ENCODE assay signal across 1 cellular context in genomic region chr2:70901235-70902066, GRCh38.
TF ChIP-seq lines count a peak whose summit lies in the region.

No MANE protein-coding gene starts in this region.

TF ChIP-seq in H1, 55 proteins besides CTCF, POLR2A, EP300 and RAD21 (continued from another document):
- no peak for TF ChIP-seq FOSL1 (IDR thresholded peaks at IDR 0.05; ENCODE audit: insufficient read depth, low read depth, low read length)
- no peak for TF ChIP-seq JUN (IDR thresholded peaks at IDR 0.05; ENCODE audit: low read depth, low read length)
- TF ChIP-seq, protein P1, sequence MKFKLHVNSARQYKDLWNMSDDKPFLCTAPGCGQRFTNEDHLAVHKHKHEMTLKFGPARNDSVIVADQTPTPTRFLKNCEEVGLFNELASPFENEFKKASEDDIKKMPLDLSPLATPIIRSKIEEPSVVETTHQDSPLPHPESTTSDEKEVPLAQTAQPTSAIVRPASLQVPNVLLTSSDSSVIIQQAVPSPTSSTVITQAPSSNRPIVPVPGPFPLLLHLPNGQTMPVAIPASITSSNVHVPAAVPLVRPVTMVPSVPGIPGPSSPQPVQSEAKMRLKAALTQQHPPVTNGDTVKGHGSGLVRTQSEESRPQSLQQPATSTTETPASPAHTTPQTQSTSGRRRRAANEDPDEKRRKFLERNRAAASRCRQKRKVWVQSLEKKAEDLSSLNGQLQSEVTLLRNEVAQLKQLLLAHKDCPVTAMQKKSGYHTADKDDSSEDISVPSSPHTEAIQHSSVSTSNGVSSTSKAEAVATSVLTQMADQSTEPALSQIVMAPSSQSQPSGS (IDR thresholded peaks at IDR 0.05; ENCODE audit: low read length), result no peak
- TF ChIP-seq CBX8 (IDR thresholded peaks at IDR 0.05; ENCODE audit: borderline replicate concordance, low read depth, low read length), result peak; percentile 71; the same call in 1 of the 2 replicates
- TF ChIP-seq NRF1 (IDR thresholded peaks at IDR 0.05; ENCODE audit: low read depth, low read length), result no peak
- TF ChIP-seq POLR2AphosphoS5 (IDR thresholded peaks at IDR 0.05; ENCODE audit: low read depth, low read length), result no peak
- no peak for TF ChIP-seq TCF12 (IDR thresholded peaks at IDR 0.05; ENCODE audit: low read depth, low read length)
- TF ChIP-seq SIRT6 (IDR thresholded peaks at IDR 0.05; ENCODE audit: low read length), result no peak
- TF ChIP-seq TAF1 (IDR thresholded peaks at IDR 0.05; ENCODE audit: low read depth, low read length), result no peak
- TF ChIP-seq SIN3A (conservative IDR thresholded peaks at IDR 0.05 in 1 of 2, IDR thresholded peaks at IDR 0.05 in 1 of 2; ENCODE audit: low read depth in 1 of 2, low read length in 2 of 2), result no peak
- no peak for TF ChIP-seq TEAD4 (IDR thresholded peaks at IDR 0.05; ENCODE audit: low read depth, low read length)
- no peak for TF ChIP-seq ZNF274 (IDR thresholded peaks at IDR 0.05; ENCODE audit: borderline replicate concordance, extremely low read depth, low read length)
- TF ChIP-seq ASH2L (IDR thresholded peaks at IDR 0.05; ENCODE audit: low read length), result peak; percentile 28
- no peak for TF ChIP-seq PHF8 (conservative IDR thresholded peaks at IDR 0.05; ENCODE audit: low read depth, low read length)
- TF ChIP-seq, protein P2, sequence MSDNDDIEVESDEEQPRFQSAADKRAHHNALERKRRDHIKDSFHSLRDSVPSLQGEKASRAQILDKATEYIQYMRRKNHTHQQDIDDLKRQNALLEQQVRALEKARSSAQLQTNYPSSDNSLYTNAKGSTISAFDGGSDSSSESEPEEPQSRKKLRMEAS (IDR thresholded peaks at IDR 0.05), result no peak
- TF ChIP-seq GTF2F1 (IDR thresholded peaks at IDR 0.05; ENCODE audit: borderline replicate concordance, low read depth, low read length), result no peak
- no peak for TF ChIP-seq SIX5 (IDR thresholded peaks at IDR 0.05; ENCODE audit: low read depth, low read length)
- no peak for TF ChIP-seq SP1 (IDR thresholded peaks at IDR 0.05; ENCODE audit: low read depth, low read length)
- peak; percentile 78 for TF ChIP-seq YY1 (IDR thresholded peaks at IDR 0.05; ENCODE audit: low read depth, low read length)
- no peak for TF ChIP-seq RFX5 (IDR thresholded peaks at IDR 0.05; ENCODE audit: borderline replicate concordance, low read depth, low read length)
- no peak for TF ChIP-seq NANOG (IDR thresholded peaks at IDR 0.05; ENCODE audit: insufficient read depth, low read depth, low read length, poor library complexity, severe bottlenecking)
- TF ChIP-seq KDM5A (IDR thresholded peaks at IDR 0.05; ENCODE audit: low read length), result no peak
- TF ChIP-seq BRCA1 (IDR thresholded peaks at IDR 0.05; ENCODE audit: low read depth, low read length), result no peak
- TF ChIP-seq SP2 (IDR thresholded peaks at IDR 0.05; ENCODE audit: low read length), result no peak
- TF ChIP-seq ATF3 (IDR thresholded peaks at IDR 0.05; ENCODE audit: insufficient read depth, low read depth, low read length), result no peak
- peak; percentile 86; the same call in 1 of the 2 replicates for TF ChIP-seq EGR1 (IDR thresholded peaks at IDR 0.05; ENCODE audit: borderline replicate concordance, low read depth, low read length)
- no peak for TF ChIP-seq SAP30 (IDR thresholded peaks at IDR 0.05; ENCODE audit: insufficient read depth, insufficient replicate concordance, low read length)
- TF ChIP-seq, protein P3, sequence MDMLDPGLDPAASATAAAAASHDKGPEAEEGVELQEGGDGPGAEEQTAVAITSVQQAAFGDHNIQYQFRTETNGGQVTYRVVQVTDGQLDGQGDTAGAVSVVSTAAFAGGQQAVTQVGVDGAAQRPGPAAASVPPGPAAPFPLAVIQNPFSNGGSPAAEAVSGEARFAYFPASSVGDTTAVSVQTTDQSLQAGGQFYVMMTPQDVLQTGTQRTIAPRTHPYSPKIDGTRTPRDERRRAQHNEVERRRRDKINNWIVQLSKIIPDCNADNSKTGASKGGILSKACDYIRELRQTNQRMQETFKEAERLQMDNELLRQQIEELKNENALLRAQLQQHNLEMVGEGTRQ (IDR thresholded peaks at IDR 0.05; ENCODE audit: low read length), result no peak
- no peak for TF ChIP-seq KDM1A (IDR thresholded peaks at IDR 0.05; ENCODE audit: borderline replicate concordance, low read length)
- TF ChIP-seq CEBPB (IDR thresholded peaks at IDR 0.05; ENCODE audit: low read depth, low read length), result peak; percentile 82
- TF ChIP-seq TAF7 (optimal IDR thresholded peaks at IDR 0.05; ENCODE audit: borderline replicate concordance, low read depth, low read length), result no peak
- TF ChIP-seq SUZ12 (IDR thresholded peaks at IDR 0.05; ENCODE audit: low read length), result peak; percentile 96
- 0 out of 2 replicates have a peak, but pooled peaks have one; percentile 17 for TF ChIP-seq GABPA (IDR thresholded peaks at IDR 0.05; ENCODE audit: borderline replicate concordance, insufficient read depth, low read length)
- TF ChIP-seq HDAC6 (IDR thresholded peaks at IDR 0.05; ENCODE audit: low read depth, low read length), result no peak
- TF ChIP-seq CHD7 (IDR thresholded peaks at IDR 0.05; ENCODE audit: insufficient replicate concordance, low read length), result no peak
- TF ChIP-seq KDM4A (IDR thresholded peaks at IDR 0.05; ENCODE audit: low read depth, low read length, severe bottlenecking), result peak; percentile 69
- no peak for TF ChIP-seq CHD2 (IDR thresholded peaks at IDR 0.05; ENCODE audit: low read length)
- TF ChIP-seq POU5F1 (IDR thresholded peaks at IDR 0.05; ENCODE audit: low read depth, low read length), result no peak
- TF ChIP-seq RXRA (IDR thresholded peaks at IDR 0.05; ENCODE audit: insufficient read depth, low read depth, low read length), result no peak
- TF ChIP-seq CBX5 (IDR thresholded peaks at IDR 0.05; ENCODE audit: low read depth, low read length), result no peak
- no peak for TF ChIP-seq JUND (IDR thresholded peaks at IDR 0.05; ENCODE audit: low read length)
- TF ChIP-seq CHD1 (IDR thresholded peaks at IDR 0.05; ENCODE audit: low read depth, low read length), result no peak
